Comparison of ENCODE assay signal across 17 cellular contexts in genomic region chr17:35048685-35049379, GRCh38. TPM values are rescaled to one million over a fixed set of nuclear protein-coding genes. Genes with fewer than 3 reads are reported as not detected.
A peak's percentile ranks its signal among the peaks of the same experiment; 100 is the strongest.
DNase-seq lines count a peak whose midpoint lies in the region; ATAC-seq and TF ChIP-seq lines count a peak whose summit lies in the region.
"Had no signal": no experiment of that assay in that cellular context is flagged by ENCODE, and none has a peak within 500 bp of the region (broad histone marks: within the 10 kb centered on the region; RNA-seq: fewer than 3 reads in every experiment).

No MANE protein-coding gene starts in this region.

- H3K4me3 ChIP-seq in endodermal cell (ENCODE audit: low read length) (no peak overlapping the region), sigmoid colon (no peak overlapping the region)
- H3K4me3 ChIP-seq: esophagus squamous epithelium, heart right ventricle, thyroid gland had no signal

- intact Hi-C loops in sigmoid colon (cut with DNase I) = no loop called here

- H3K27ac Mint-ChIP-seq in activated T-cell treated with anti-CD3 and anti-CD28 coated beads, Interleukin-2, amount 50 U/mL, for 72 hours = peak overlapping the region; percentile 66
- peak overlapping the region; percentile 2 for H3K27ac Mint-ChIP-seq in activated CD8-positive, alpha-beta T cell treated with anti-CD3 and anti-CD28 coated beads, Interleukin-2, amount 10 ng/mL, durations not matched to agents 7 days and 5 days
- H3K27ac Mint-ChIP-seq in endodermal cell = peak overlapping the region; percentile 15

- no peak for DNase-seq in activated T-cell treated with anti-CD3 and anti-CD28 coated beads, Interleukin-2, amount 50 U/mL, for 72 hours
- no peak for DNase-seq in activated T-cell treated with anti-CD3 and anti-CD28 coated beads, Interleukin-2, amount 50 U/mL, for 48 hours
- no peak for DNase-seq in activated CD8-positive, alpha-beta T cell treated with anti-CD3 and anti-CD28 coated beads, Interleukin-2, amount 10 ng/mL, durations not matched to agents 7 days and 5 days
- no peak for DNase-seq in endodermal cell
- DNase-seq in substantia nigra (lab: John Stamatoyannopoulos, UW) = no peak
- no peak for DNase-seq in sigmoid colon
- no peak for DNase-seq in NCI-H345 (lab: John Stamatoyannopoulos, UW)
- DNase-seq: aorta, esophagus squamous epithelium, GF-D8, heart right ventricle, kidney, NCI-H1105, NCI-H226, thyroid gland had no signal

- WGBS in endodermal cell (ENCODE audit: insufficient coverage in 1 of 2, insufficient read length in 1 of 2), 2 experiments = 89% methylated on average over 3 of the region's 3 CpGs; no CpG with 5 or more reads in 1 of the 2 experiments
- 79 to 87% methylated on average over 3 of the region's 3 CpGs for WGBS in sigmoid colon, 2 donors

- CTCF ChIA-PET in activated CD8-positive, alpha-beta T cell treated with anti-CD3 and anti-CD28 coated beads, Interleukin-2, amount 10 ng/mL, durations not matched to agents 7 days and 5 days (lab: Charles Lee) = interaction anchor here (1.3 to 3.1 kb wide), 4 partner anchors 15 to 41 kb away, joined by 4 to 15 read pairs (median 8); partner anchors contain the start of gene RFFL

- peaks cover 3 to 4% of the 10 kb centered on the region in 2 donors for H3K36me3 Mint-ChIP-seq in activated T-cell treated with anti-CD3 and anti-CD28 coated beads, Interleukin-2, amount 50 U/mL, for 72 hours (ENCODE audit: insufficient read depth in 2 of 2)
- H3K36me3 Mint-ChIP-seq in activated CD8-positive, alpha-beta T cell treated with anti-CD3 and anti-CD28 coated beads, Interleukin-2, amount 10 ng/mL, durations not matched to agents 7 days and 5 days (ENCODE audit: low read depth) = peaks cover 10% of the 10 kb centered on the region
- no peaks in the 10 kb centered on the region for H3K36me3 Mint-ChIP-seq in endodermal cell (ENCODE audit: low read depth)

- peak overlapping the region; percentile 53 to 61 for H3K4me3 Mint-ChIP-seq in activated T-cell treated with anti-CD3 and anti-CD28 coated beads, Interleukin-2, amount 50 U/mL, for 72 hours
- no peak overlapping the region for H3K4me3 Mint-ChIP-seq in activated CD8-positive, alpha-beta T cell treated with anti-CD3 and anti-CD28 coated beads, Interleukin-2, amount 10 ng/mL, durations not matched to agents 7 days and 5 days
- no peak overlapping the region for H3K4me3 Mint-ChIP-seq in endodermal cell

- H3K4me1 ChIP-seq in endodermal cell (ENCODE audit: control insufficient read depth, insufficient read depth, low read length) (peaks cover 6% of the 10 kb centered on the region), sigmoid colon (peaks cover 0 to 21% (median 12%) of the 10 kb centered on the region in 4 donors)

- H3K27me3 Mint-ChIP-seq in activated T-cell treated with anti-CD3 and anti-CD28 coated beads, Interleukin-2, amount 50 U/mL, for 72 hours (ENCODE audit: low read depth) = no peaks in the 10 kb centered on the region
- H3K27me3 Mint-ChIP-seq in activated CD8-positive, alpha-beta T cell treated with anti-CD3 and anti-CD28 coated beads, Interleukin-2, amount 10 ng/mL, durations not matched to agents 7 days and 5 days (ENCODE audit: low read depth) = no peaks in the 10 kb centered on the region
- H3K27me3 Mint-ChIP-seq in endodermal cell (ENCODE audit: insufficient read depth) = no peaks in the 10 kb centered on the region

- TF ChIP-seq EP300 in sigmoid colon (IDR thresholded peaks at IDR 0.05) = no peak

- H3K9me3 ChIP-seq in endodermal cell (ENCODE audit: control insufficient read depth, low read length) (no peaks in the 10 kb centered on the region), sigmoid colon (no peaks in the 10 kb centered on the region)
- H3K9me3 ChIP-seq: esophagus squamous epithelium, heart right ventricle, thyroid gland had no signal

- no peak for TF ChIP-seq CTCF in endodermal cell (conservative IDR thresholded peaks at IDR 0.05)
- TF ChIP-seq CTCF in sigmoid colon (IDR thresholded peaks at IDR 0.05) = no peak

- no peak for TF ChIP-seq POLR2A in sigmoid colon (IDR thresholded peaks at IDR 0.05)

- H3K27me3 ChIP-seq in endodermal cell (ENCODE audit: control insufficient read depth, insufficient read depth, low read length, poor library complexity, severe bottlenecking) (no peaks in the 10 kb centered on the region), sigmoid colon (no peaks in the 10 kb centered on the region)
- H3K27me3 ChIP-seq: esophagus squamous epithelium, heart right ventricle, thyroid gland had no signal

- POLR2A ChIA-PET in activated CD8-positive, alpha-beta T cell treated with anti-CD3 and anti-CD28 coated beads, Interleukin-2, amount 10 ng/mL, durations not matched to agents 7 days and 5 days (lab: Charles Lee) = interaction anchor here (1.1 to 4.0 kb wide), 2 partner anchors 26 to 41 kb away, joined by 6 to 32 read pairs; no protein-coding TSS in a partner anchor

- no peaks in the 10 kb centered on the region for H3K9me3 Mint-ChIP-seq in activated T-cell treated with anti-CD3 and anti-CD28 coated beads, Interleukin-2, amount 50 U/mL, for 72 hours
- H3K9me3 Mint-ChIP-seq in activated CD8-positive, alpha-beta T cell treated with anti-CD3 and anti-CD28 coated beads, Interleukin-2, amount 10 ng/mL, durations not matched to agents 7 days and 5 days (ENCODE audit: insufficient read depth) = no peaks in the 10 kb centered on the region
- H3K9me3 Mint-ChIP-seq in endodermal cell = no peaks in the 10 kb centered on the region

- peaks cover 87% of the 10 kb centered on the region for H3K4me1 Mint-ChIP-seq in activated T-cell treated with anti-CD3 and anti-CD28 coated beads, Interleukin-2, amount 50 U/mL, for 72 hours (ENCODE audit: low read depth)
- peaks cover 64% of the 10 kb centered on the region for H3K4me1 Mint-ChIP-seq in activated CD8-positive, alpha-beta T cell treated with anti-CD3 and anti-CD28 coated beads, Interleukin-2, amount 10 ng/mL, durations not matched to agents 7 days and 5 days (ENCODE audit: low read depth)
- peaks cover 65% of the 10 kb centered on the region for H3K4me1 Mint-ChIP-seq in endodermal cell

- H3K36me3 ChIP-seq in endodermal cell (ENCODE audit: control insufficient read depth, insufficient read depth, low read length) = no peaks in the 10 kb centered on the region
- no peaks in the 10 kb centered on the region for H3K36me3 ChIP-seq in sigmoid colon
- H3K36me3 ChIP-seq: esophagus squamous epithelium, heart right ventricle, thyroid gland had no signal

- no peak overlapping the region for H3K9ac ChIP-seq in endodermal cell (ENCODE audit: extremely low read depth, low read length, poor library complexity, severe bottlenecking)
- H3K9ac ChIP-seq: KMS-11 had no signal

- no peak for ATAC-seq in activated T-cell treated with anti-CD3 and anti-CD28 coated beads, Interleukin-2, amount 50 U/mL, for 72 hours (replicated peaks in 1 of 2)
- no peak for ATAC-seq in activated CD8-positive, alpha-beta T cell treated with anti-CD3 and anti-CD28 coated beads, Interleukin-2, amount 10 ng/mL, durations not matched to agents 7 days and 5 days
- no peak for ATAC-seq in GM21825 (IDR thresholded peaks at IDR 0.05; ENCODE audit: unreplicated experiment)
- ATAC-seq: heart right ventricle had no signal

- no peak overlapping the region for H3K27ac ChIP-seq in endodermal cell (ENCODE audit: low read depth, low read length)
- peak overlapping the region; percentile 56 for H3K27ac ChIP-seq in substantia nigra (ENCODE audit: low read depth, low read length, poor library complexity, severe bottlenecking)
- H3K27ac ChIP-seq in sigmoid colon = no peak overlapping the region
- H3K27ac ChIP-seq: esophagus squamous epithelium, KMS-11, thyroid gland had no signal

RNA-seq across cellular contexts. Expression of gene RFFL, which starts 14.7 kb away (rescaled TPM):
- total RNA-seq in activated T-cell treated with anti-CD3 and anti-CD28 coated beads, Interleukin-2, amount 50 U/mL, for 72 hours = 10 to 100 TPM; 47.7 to 50.0 TPM
- 10 to 100 TPM; 26.4 to 29.1 TPM for total RNA-seq in activated CD8-positive, alpha-beta T cell treated with anti-CD3 and anti-CD28 coated beads, Interleukin-2, amount 10 ng/mL, durations not matched to agents 7 days and 5 days
- total RNA-seq in endodermal cell (10 to 100 TPM; 33.8 to 56.6 TPM), sigmoid colon (10 to 100 TPM; 16.5 to 25.2 (median 21.8) TPM)
- 15.5 TPM for polyA plus RNA-seq in endodermal cell (2013, experiment 1 of 2)
- 18.5 TPM for polyA plus RNA-seq in endodermal cell (2013, experiment 2 of 2)
- 10 to 100 TPM; 15.0 to 29.4 (median 24.1) TPM for polyA plus RNA-seq in sigmoid colon

Comparison
In these comparisons a context has a peak if more than half of its experiments do, and no peak if none do; other contexts are left out.
1. H3K27ac Mint-ChIP-seq: peak in every context shown above with its lines; median percentile 66 in activated T-cell treated with anti-CD3 and anti-CD28 coated beads, Interleukin-2, amount 50 U/mL, for 72 hours; 15 in endodermal cell; 2 in activated CD8-positive, alpha-beta T cell treated with anti-CD3 and anti-CD28 coated beads, Interleukin-2, amount 10 ng/mL, durations not matched to agents 7 days and 5 days.
2. H3K4me3 Mint-ChIP-seq: peak in activated T-cell treated with anti-CD3 and anti-CD28 coated beads, Interleukin-2, amount 50 U/mL, for 72 hours (2 of 2); none in activated CD8-positive, alpha-beta T cell treated with anti-CD3 and anti-CD28 coated beads, Interleukin-2, amount 10 ng/mL, durations not matched to agents 7 days and 5 days (single experiment) and endodermal cell (single experiment).